Comparison of ENCODE assay signal across 11 cellular contexts in the genomic region with DNA sequence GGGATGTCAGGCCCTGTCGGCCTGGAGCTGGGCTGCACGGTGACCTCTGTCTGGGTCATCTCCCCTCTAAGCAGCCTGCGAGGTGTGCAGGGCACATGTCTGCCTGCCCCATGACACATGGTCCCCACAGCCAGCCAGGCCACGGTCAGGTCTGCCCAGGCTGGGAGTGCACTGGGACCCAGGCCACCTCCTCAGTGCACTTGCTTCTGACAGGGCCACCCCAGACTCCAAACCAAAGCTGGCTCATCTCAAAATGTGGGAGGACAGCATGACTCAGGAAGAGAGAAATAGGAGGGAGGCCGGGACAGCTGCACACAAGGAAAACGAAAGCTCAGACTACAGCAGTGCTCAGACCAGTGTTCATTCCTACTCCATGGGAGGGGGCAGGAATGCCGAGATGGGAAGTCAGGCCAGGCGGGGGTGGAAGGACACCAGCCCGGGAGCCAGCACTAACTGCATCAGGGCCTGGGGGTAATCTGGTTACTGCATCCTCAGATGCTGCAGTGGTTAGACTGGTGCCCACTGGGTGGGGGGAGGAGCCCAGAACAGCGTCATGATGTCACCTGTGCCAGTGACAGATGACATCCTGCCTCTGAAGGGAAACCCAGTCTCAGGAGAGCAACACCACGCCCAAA. TPM values are rescaled to one million over a fixed set of nuclear protein-coding genes. Genes with fewer than 3 reads are reported as not detected.
A peak's percentile ranks its signal among the peaks of the same experiment; 100 is the strongest.
DNase-seq lines count a peak whose midpoint lies in the region; ATAC-seq and TF ChIP-seq lines count a peak whose summit lies in the region.
"Had no signal": no experiment of that assay in that cellular context is flagged by ENCODE, and none has a peak within 500 bp of the region (broad histone marks: within the 10 kb centered on the region; RNA-seq: fewer than 3 reads in every experiment).

No MANE protein-coding gene starts in this region.

- H3K9me3 ChIP-seq in heart right ventricle (peaks cover 0 to 3% (median 0%) of the 10 kb centered on the region in 11 donors), sigmoid colon (peaks cover 0 to 2% (median under 1%) of the 10 kb centered on the region in 4 donors), prostate gland (no peaks in the 10 kb centered on the region)

- intact Hi-C loops in heart right ventricle (cut with DNase I), result no loop called here
- intact Hi-C loops in sigmoid colon (cut with DNase I), result no loop called here
- intact Hi-C loops in prostate gland (cut with DNase I), result no loop called here

- peak; percentile 37 for DNase-seq in HFFc6
- peak in 1 of 2 donors; percentile 53 for DNase-seq in heart right ventricle
- DNase-seq in sigmoid colon, result no peak
- DNase-seq in prostate gland (ENCODE audit: low spot score), result no peak
- no peak for DNase-seq in NCI-H774 (lab: John Stamatoyannopoulos, UW)
- no peak for DNase-seq in effector memory CD8-positive, alpha-beta T cell
- no peak for DNase-seq in activated CD4-positive, alpha-beta T cell treated with anti-CD3 and anti-CD28 coated beads for 48 hours
- DNase-seq: NCI-H510A treated with DMSO at 0.1 percent for 48 hours had no signal

- ATAC-seq in heart right ventricle, result peak; percentile 47 to 89 (median 82)
- ATAC-seq in effector memory CD8-positive, alpha-beta T cell (replicated peaks), result no peak

- H3K36me3 Mint-ChIP-seq in HFFc6 (ENCODE audit: low read depth), result peaks cover 9% of the 10 kb centered on the region; the same call in 1 of the 2 replicates
- no peaks in the 10 kb centered on the region for H3K36me3 Mint-ChIP-seq in effector memory CD8-positive, alpha-beta T cell (ENCODE audit: insufficient read depth)

- peaks cover 6% of the 10 kb centered on the region for H3K27me3 Mint-ChIP-seq in HFFc6 (ENCODE audit: insufficient read depth)
- peaks cover 8 to 10% of the 10 kb centered on the region in 2 donors for H3K27me3 Mint-ChIP-seq in effector memory CD8-positive, alpha-beta T cell

- H3K4me1 Mint-ChIP-seq in HFFc6 (ENCODE audit: low read depth), result peaks cover 23% of the 10 kb centered on the region
- peaks cover 4 to 10% of the 10 kb centered on the region in 2 donors for H3K4me1 Mint-ChIP-seq in effector memory CD8-positive, alpha-beta T cell (ENCODE audit: low read depth in 2 of 2)

- H3K27me3 ChIP-seq in heart right ventricle (peaks cover 22 to 32% (median 25%) of the 10 kb centered on the region in 7 donors), sigmoid colon (peaks cover 25 to 35% (median 26%) of the 10 kb centered on the region in 3 donors), prostate gland (replicated peaks; ENCODE audit: insufficient read depth) (no peaks in the 10 kb centered on the region)

- peaks cover 0 to 18% (median 12%) of the 10 kb centered on the region in 9 donors for H3K4me1 ChIP-seq in heart right ventricle
- H3K4me1 ChIP-seq in sigmoid colon, result peaks cover 0 to 30% (median 22%) of the 10 kb centered on the region in 4 donors
- no peaks in the 10 kb centered on the region for H3K4me1 ChIP-seq in prostate gland (replicated peaks)

- TF ChIP-seq POLR2A in sigmoid colon (IDR thresholded peaks at IDR 0.05) (no peak), prostate gland (IDR thresholded peaks at IDR 0.05) (no peak)

- peak overlapping the region; percentile 60 for H3K27ac Mint-ChIP-seq in HFFc6
- no peak overlapping the region for H3K27ac Mint-ChIP-seq in effector memory CD8-positive, alpha-beta T cell
- H3K27ac Mint-ChIP-seq: activated naive CD8-positive, alpha-beta T cell had no signal

- H3K27ac ChIP-seq in VCaP, result peak overlapping the region; percentile 80
- peak overlapping the region in 4 of 10 donors; percentile 9 to 29 (median 12) for H3K27ac ChIP-seq in heart right ventricle
- H3K27ac ChIP-seq in sigmoid colon, result peak overlapping the region in 3 of 4 donors; percentile 17 to 42 (median 34)
- H3K27ac ChIP-seq in prostate gland, result peak overlapping the region in 1 of 2 donors; percentile 6
- H3K27ac ChIP-seq: neutrophil had no signal

- H3K4me3 Mint-ChIP-seq in HFFc6, result 0 out of 2 replicates have a peak overlapping the region, but pooled peaks have one; percentile 20
- H3K4me3 Mint-ChIP-seq in effector memory CD8-positive, alpha-beta T cell, result no peak overlapping the region
- H3K4me3 Mint-ChIP-seq: activated naive CD8-positive, alpha-beta T cell had no signal

- WGBS in heart right ventricle, 2 donors, result 37 to 51% methylated on average over 11 of the region's 11 CpGs
- 19 to 53% methylated on average over 11 of the region's 11 CpGs for WGBS in sigmoid colon, 2 donors
- WGBS in prostate gland, result 32% methylated on average over 11 of the region's 11 CpGs

- H3K36me3 ChIP-seq in heart right ventricle, result peaks cover 0 to 29% (median 0%) of the 10 kb centered on the region in 9 donors
- peaks cover 0 to 24% (median 4%) of the 10 kb centered on the region in 4 donors for H3K36me3 ChIP-seq in sigmoid colon
- H3K36me3 ChIP-seq in prostate gland, result no peaks in the 10 kb centered on the region

- TF ChIP-seq CTCF in HFFc6 (IDR thresholded peaks at IDR 0.05), result no peak
- TF ChIP-seq CTCF in VCaP (conservative IDR thresholded peaks at IDR 0.05), result no peak
- TF ChIP-seq CTCF in heart right ventricle (IDR thresholded peaks at IDR 0.05), result no peak
- no peak for TF ChIP-seq CTCF in sigmoid colon (IDR thresholded peaks at IDR 0.05)
- no peak for TF ChIP-seq CTCF in prostate gland (IDR thresholded peaks at IDR 0.05)

- TF ChIP-seq EP300 in sigmoid colon (IDR thresholded peaks at IDR 0.05), result no peak

- H3K9me3 Mint-ChIP-seq in HFFc6, result peaks cover 3% of the 10 kb centered on the region; the same call in 1 of the 2 replicates
- H3K9me3 Mint-ChIP-seq in effector memory CD8-positive, alpha-beta T cell, result no peaks in the 10 kb centered on the region

- H3K4me3 ChIP-seq in heart right ventricle, result peak overlapping the region in 2 of 10 donors; percentile 8 to 11
- H3K4me3 ChIP-seq in sigmoid colon, result no peak overlapping the region
- H3K4me3 ChIP-seq in prostate gland, result no peak overlapping the region

RNA-seq across cellular contexts. Expression of a gene that starts 4.0 kb away (rescaled TPM):
- not detected for total RNA-seq in HFFc6 (2021; fragmentation: NEBNext Ultra II Directional; extraction: Animal tissue kit (Norgen Biotek cat#: 25700))
- total RNA-seq in heart right ventricle (not detected), sigmoid colon (1 to 10 TPM in 1 of 4 donors, under 1 TPM in 2, not detected in 1; 0.16 to 1.4 (median 0.36) TPM), prostate gland (1 to 10 TPM in 1 of 2 donors, under 1 TPM in 1; 0.32 to 8.2 TPM)
- polyA plus RNA-seq in heart right ventricle (not detected), sigmoid colon (under 1 TPM in 2 of 3 donors, not detected in 1; 0.36 to 0.60 TPM)

RNA-seq across cellular contexts. Expression of a gene that starts 12.2 kb away (rescaled TPM):
- total RNA-seq in HFFc6 (2021; fragmentation: NEBNext Ultra II Directional; extraction: Animal tissue kit (Norgen Biotek cat#: 25700)), result under 1 TPM; 0.23 to 1.00 (median 0.52) TPM
- total RNA-seq in heart right ventricle, result under 1 TPM in 1 of 10 donors, not detected in 9; 0.28 TPM
- polyA plus RNA-seq in heart right ventricle, result under 1 TPM in 1 of 2 donors, not detected in 1; 0.17 TPM
- total RNA-seq in sigmoid colon, result 1 to 10 TPM in 1 of 4 donors, under 1 TPM in 1, not detected in 2; 0.49 to 1.4 TPM
- under 1 TPM in 1 of 3 donors, not detected in 2; 0.55 TPM for polyA plus RNA-seq in sigmoid colon
- under 1 TPM in 1 of 2 donors, not detected in 1; 0.68 TPM for total RNA-seq in prostate gland
